In genomic region chr14:103899316-103899715, GRCh38 we compare ENCODE assay signal across 1 cellular context.
A peak's percentile ranks its signal among the peaks of the same experiment; 100 is the strongest.
TF ChIP-seq lines count a peak whose summit lies in the region.

No MANE protein-coding gene starts in this region.

TF ChIP-seq in K562, 482 proteins besides CTCF, POLR2A, EP300 and RAD21:
- TF ChIP-seq PTBP1 (IDR thresholded peaks at IDR 0.05; ENCODE audit: low read depth, low read length), result no peak
- 0 out of 2 replicates have a peak, but pooled peaks have one; percentile 18 for TF ChIP-seq SPI1 (IDR thresholded peaks at IDR 0.05; ENCODE audit: borderline replicate concordance, low read depth, low read length)
- no peak for TF ChIP-seq NRF1 (conservative IDR thresholded peaks at IDR 0.05 in 1 of 2, IDR thresholded peaks at IDR 0.05 in 1 of 2)
